25 cellular contexts compared by ENCODE assay signal in the genomic region with DNA sequence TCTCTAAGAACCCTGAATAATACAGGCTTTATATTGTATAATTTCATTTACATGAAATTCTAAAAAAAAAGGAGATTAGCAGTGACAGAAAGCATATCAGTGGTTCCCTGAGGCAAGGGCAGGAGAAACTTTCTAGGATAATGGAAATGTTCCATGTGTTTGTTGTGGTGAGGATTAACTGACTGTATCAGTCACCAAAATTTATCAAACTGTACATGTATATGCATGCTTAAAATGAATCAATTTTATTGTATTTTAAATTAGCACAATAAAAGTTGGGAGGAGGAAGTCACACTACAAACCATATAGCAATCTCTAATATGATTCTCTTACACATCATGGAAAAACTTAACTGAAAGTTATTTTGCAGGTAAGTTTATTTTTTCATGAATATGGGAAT.
DNase-seq lines count a peak whose midpoint lies in the region; ATAC-seq, FAIRE-seq and TF ChIP-seq lines count a peak whose summit lies in the region.
"Had no signal": no experiment of that assay in that cellular context is flagged by ENCODE, and none has a peak within 500 bp of the region (broad histone marks: within the 10 kb centered on the region; RNA-seq: fewer than 3 reads in every experiment).

No MANE protein-coding gene starts in this region.

- peaks cover 24% of the 10 kb centered on the region for H3K4me1 ChIP-seq in foreskin keratinocyte
- H3K4me1 ChIP-seq: BE2C, BLaER1 had no signal

- no peaks in the 10 kb centered on the region for H3K36me3 ChIP-seq in bronchial epithelial cell (ENCODE audit: control insufficient read depth, insufficient read depth, low read length)
- H3K36me3 ChIP-seq: BE2C, BLaER1 had no signal

- H3K27ac ChIP-seq in foreskin keratinocyte, result peak overlapping the region; percentile 47
- H3K27ac ChIP-seq: BLaER1 had no signal

- H3K4me3 ChIP-seq in bronchial epithelial cell (ENCODE audit: low read depth, low read length), result no peak overlapping the region
- H3K4me3 ChIP-seq: BLaER1, GM12878 had no signal

- DNase-seq in bronchial epithelial cell (ENCODE audit: low read depth) (peak; percentile 54), foreskin keratinocyte (peak in 1 of 2 donors; percentile 35), NCI-H1436 treated with DMSO at 0.1 percent for 48 hours (lab: John Stamatoyannopoulos, UW) (no peak), epidermal melanocyte (ENCODE audit: insufficient read length, low spot score) (no peak)
- DNase-seq: 8988T; ACHN; BE2C; C1 segment of cervical spinal cord; CD4-positive, alpha-beta memory T cell; CD4-positive, CD25-positive, alpha-beta regulatory T cell; CD8-positive, alpha-beta memory T cell; COR-L47; DMS 273 treated with DMSO at 0.1 percent for 48 hours; DMS153; DMS53; DMS79; DND-41; EL; GDM1 had no signal

- peak; percentile 73 for ATAC-seq in foreskin keratinocyte
- no peak for ATAC-seq in GM21619 (IDR thresholded peaks at IDR 0.05; ENCODE audit: unreplicated experiment)
- ATAC-seq: GM12878 had no signal

- TF ChIP-seq CTCF in bronchial epithelial cell (IDR thresholded peaks at IDR 0.05; ENCODE audit: insufficient read depth, low read length, severe bottlenecking) (no peak), foreskin keratinocyte (conservative IDR thresholded peaks at IDR 0.05) (no peak)

- no peaks in the 10 kb centered on the region for H3K27me3 ChIP-seq in bronchial epithelial cell (ENCODE audit: control insufficient read depth, insufficient read depth, low read length)
- no peaks in the 10 kb centered on the region for H3K27me3 ChIP-seq in foreskin keratinocyte
- H3K27me3 ChIP-seq: BE2C, BLaER1 had no signal

- no peak for FAIRE-seq in bronchial epithelial cell (lab: Jason Lieb, UNC)
- FAIRE-seq: A204.1, GM12878, GM12892, GM18507 had no signal
